In genomic region chr17:43517615-43518386, GRCh38 we compare ENCODE assay signal across 11 cellular contexts. TPM values are rescaled to one million over a fixed set of nuclear protein-coding genes. Genes with fewer than 3 reads are reported as not detected.
DNase-seq lines count a peak whose midpoint lies in the region; ATAC-seq and TF ChIP-seq lines count a peak whose summit lies in the region.
"Had no signal": no experiment of that assay in that cellular context is flagged by ENCODE, and none has a peak within 500 bp of the region (broad histone marks: within the 10 kb centered on the region; RNA-seq: fewer than 3 reads in every experiment).

No MANE protein-coding gene starts in this region.

- peaks cover 0 to 87% of the 10 kb centered on the region in 2 donors for H3K36me3 ChIP-seq in vagina

- POLR2A ChIA-PET in activated CD4-positive, alpha-beta memory T cell treated with anti-CD3 and anti-CD28 coated beads for 36 hours (lab: Charles Lee), result no interaction called here
- POLR2A ChIA-PET in activated CD4-positive, alpha-beta memory T cell treated with anti-CD3 and anti-CD28 coated beads, Interleukin-2, amount 10 ng/mL, durations not matched to agents 7 days and 5 days (lab: Charles Lee), result interaction anchor here (0.8 to 1.5 kb wide), 2 partner anchors 8 to 19 kb away, joined by 3 to 4 read pairs; no protein-coding TSS in a partner anchor

- ATAC-seq in HG03095 (IDR thresholded peaks at IDR 0.05; ENCODE audit: unreplicated experiment), result peak; percentile 52
- ATAC-seq in stimulated activated effector memory CD8-positive, alpha-beta T cell treated with anti-CD3 and anti-CD28 coated beads, Interleukin-12 subunit alpha, Interleukin-12 subunit beta, amount 100 ng/mL, for 72 hours, result peak; percentile 94
- ATAC-seq: A549, Panc1 had no signal

- TF ChIP-seq CTCF in type B pancreatic cell (conservative IDR thresholded peaks at IDR 0.05), result no peak
- TF ChIP-seq CTCF in vagina (IDR thresholded peaks at IDR 0.05), result no peak

- H3K27ac ChIP-seq in cingulate gyrus (ENCODE audit: low read depth, low read length) (peak overlapping the region; percentile 31), vagina (no peak overlapping the region)
- H3K27ac ChIP-seq: A549 had no signal

- H3K4me1 ChIP-seq in vagina, result no peaks in the 10 kb centered on the region
- H3K4me1 ChIP-seq: A549 had no signal

- DNase-seq in activated CD4-positive, alpha-beta memory T cell treated with anti-CD3 and anti-CD28 coated beads for 36 hours, result peak; percentile 33
- DNase-seq in activated CD4-positive, alpha-beta memory T cell treated with anti-CD3 and anti-CD28 coated beads, Interleukin-2, amount 10 ng/mL, durations not matched to agents 7 days and 5 days, result no peak
- peak in 1 of 2 donors; percentile 55 for DNase-seq in stimulated activated effector memory CD8-positive, alpha-beta T cell treated with anti-CD3 and anti-CD28 coated beads, Interleukin-12 subunit alpha, Interleukin-12 subunit beta, amount 100 ng/mL, for 72 hours (ENCODE audit: low spot score in 2 of 2)
- DNase-seq in type B pancreatic cell (ENCODE audit: extremely low spot score, unreplicated experiment) (no peak), vagina (ENCODE audit: extremely low spot score in 2 of 2) (no peak), SHP77 treated with DMSO at 0.1 percent for 48 hours (lab: John Stamatoyannopoulos, UW) (no peak)

- TF ChIP-seq POLR2A in vagina (IDR thresholded peaks at IDR 0.05), result no peak

- peaks cover 38% of the 10 kb centered on the region for H3K36me3 Mint-ChIP-seq in activated CD4-positive, alpha-beta memory T cell treated with anti-CD3 and anti-CD28 coated beads for 36 hours
- H3K36me3 Mint-ChIP-seq in activated CD4-positive, alpha-beta memory T cell treated with anti-CD3 and anti-CD28 coated beads, Interleukin-2, amount 10 ng/mL, durations not matched to agents 7 days and 5 days (ENCODE audit: low read depth), result peaks cover 65% of the 10 kb centered on the region
- peaks cover 100% of the 10 kb centered on the region for H3K36me3 Mint-ChIP-seq in stimulated activated effector memory CD8-positive, alpha-beta T cell treated with anti-CD3 and anti-CD28 coated beads, Interleukin-12 subunit alpha, Interleukin-12 subunit beta, amount 100 ng/mL, for 72 hours
- H3K36me3 Mint-ChIP-seq in type B pancreatic cell, result peaks cover 22% of the 10 kb centered on the region

- H3K27me3 ChIP-seq in vagina, result no peaks in the 10 kb centered on the region

- H3K4me3 ChIP-seq in vagina, result no peak overlapping the region
- H3K4me3 ChIP-seq: A549 had no signal

- intact Hi-C loops in activated CD4-positive, alpha-beta memory T cell treated with anti-CD3 and anti-CD28 coated beads for 36 hours (cut with micrococcal nuclease), result no loop called here
- intact Hi-C loops in vagina (cut with DNase I), result no loop called here

- peak overlapping the region; percentile 2 for H3K27ac Mint-ChIP-seq in activated CD4-positive, alpha-beta memory T cell treated with anti-CD3 and anti-CD28 coated beads for 36 hours
- H3K27ac Mint-ChIP-seq in activated CD4-positive, alpha-beta memory T cell treated with anti-CD3 and anti-CD28 coated beads, Interleukin-2, amount 10 ng/mL, durations not matched to agents 7 days and 5 days, result no peak overlapping the region
- peak overlapping the region; percentile 65 for H3K27ac Mint-ChIP-seq in stimulated activated effector memory CD8-positive, alpha-beta T cell treated with anti-CD3 and anti-CD28 coated beads, Interleukin-12 subunit alpha, Interleukin-12 subunit beta, amount 100 ng/mL, for 72 hours
- H3K27ac Mint-ChIP-seq in type B pancreatic cell, result no peak overlapping the region
- H3K27ac Mint-ChIP-seq: IgD-negative memory B cell had no signal

- H3K9me3 Mint-ChIP-seq in activated CD4-positive, alpha-beta memory T cell treated with anti-CD3 and anti-CD28 coated beads for 36 hours, result no peaks in the 10 kb centered on the region
- H3K9me3 Mint-ChIP-seq in activated CD4-positive, alpha-beta memory T cell treated with anti-CD3 and anti-CD28 coated beads, Interleukin-2, amount 10 ng/mL, durations not matched to agents 7 days and 5 days, result no peaks in the 10 kb centered on the region
- no peaks in the 10 kb centered on the region for H3K9me3 Mint-ChIP-seq in stimulated activated effector memory CD8-positive, alpha-beta T cell treated with anti-CD3 and anti-CD28 coated beads, Interleukin-12 subunit alpha, Interleukin-12 subunit beta, amount 100 ng/mL, for 72 hours
- H3K9me3 Mint-ChIP-seq in type B pancreatic cell, result no peaks in the 10 kb centered on the region
- H3K9me3 Mint-ChIP-seq: IgD-negative memory B cell had no signal

- CTCF ChIA-PET in activated CD4-positive, alpha-beta memory T cell treated with anti-CD3 and anti-CD28 coated beads for 36 hours (lab: Charles Lee), result interaction anchor here (0.7 to 1.0 kb wide), 2 partner anchors 44 to 59 kb away, joined by 3 read pairs; no protein-coding TSS in a partner anchor
- CTCF ChIA-PET in activated CD4-positive, alpha-beta memory T cell treated with anti-CD3 and anti-CD28 coated beads, Interleukin-2, amount 10 ng/mL, durations not matched to agents 7 days and 5 days (lab: Charles Lee), result interaction anchor here (1.1 to 1.4 kb wide), 2 partner anchors 59 to 156 kb away, joined by 3 to 4 read pairs; no protein-coding TSS in a partner anchor

- peaks cover 13% of the 10 kb centered on the region for H3K4me1 Mint-ChIP-seq in activated CD4-positive, alpha-beta memory T cell treated with anti-CD3 and anti-CD28 coated beads for 36 hours (ENCODE audit: low read depth)
- peaks cover 20% of the 10 kb centered on the region for H3K4me1 Mint-ChIP-seq in activated CD4-positive, alpha-beta memory T cell treated with anti-CD3 and anti-CD28 coated beads, Interleukin-2, amount 10 ng/mL, durations not matched to agents 7 days and 5 days
- peaks cover 9% of the 10 kb centered on the region for H3K4me1 Mint-ChIP-seq in stimulated activated effector memory CD8-positive, alpha-beta T cell treated with anti-CD3 and anti-CD28 coated beads, Interleukin-12 subunit alpha, Interleukin-12 subunit beta, amount 100 ng/mL, for 72 hours
- H3K4me1 Mint-ChIP-seq in type B pancreatic cell (ENCODE audit: unreplicated experiment), result peaks cover 4% of the 10 kb centered on the region

- no peaks in the 10 kb centered on the region for H3K9me3 ChIP-seq in vagina
- H3K9me3 ChIP-seq: A549 had no signal

- H3K4me3 Mint-ChIP-seq in activated CD4-positive, alpha-beta memory T cell treated with anti-CD3 and anti-CD28 coated beads for 36 hours, result no peak overlapping the region
- H3K4me3 Mint-ChIP-seq in activated CD4-positive, alpha-beta memory T cell treated with anti-CD3 and anti-CD28 coated beads, Interleukin-2, amount 10 ng/mL, durations not matched to agents 7 days and 5 days, result no peak overlapping the region
- no peak overlapping the region for H3K4me3 Mint-ChIP-seq in stimulated activated effector memory CD8-positive, alpha-beta T cell treated with anti-CD3 and anti-CD28 coated beads, Interleukin-12 subunit alpha, Interleukin-12 subunit beta, amount 100 ng/mL, for 72 hours
- no peak overlapping the region for H3K4me3 Mint-ChIP-seq in type B pancreatic cell
- H3K4me3 Mint-ChIP-seq: IgD-negative memory B cell had no signal

- no peaks in the 10 kb centered on the region for H3K27me3 Mint-ChIP-seq in activated CD4-positive, alpha-beta memory T cell treated with anti-CD3 and anti-CD28 coated beads for 36 hours
- no peaks in the 10 kb centered on the region for H3K27me3 Mint-ChIP-seq in activated CD4-positive, alpha-beta memory T cell treated with anti-CD3 and anti-CD28 coated beads, Interleukin-2, amount 10 ng/mL, durations not matched to agents 7 days and 5 days
- H3K27me3 Mint-ChIP-seq in type B pancreatic cell, result no peaks in the 10 kb centered on the region
- H3K27me3 Mint-ChIP-seq: IgD-negative memory B cell had no signal

RNA-seq across cellular contexts. Expression of gene ETV4, which starts 28.3 kb away (rescaled TPM):
- total RNA-seq in activated CD4-positive, alpha-beta memory T cell treated with anti-CD3 and anti-CD28 coated beads for 36 hours, result 1 to 10 TPM; 2.7 to 4.2 TPM
- total RNA-seq in activated CD4-positive, alpha-beta memory T cell treated with anti-CD3 and anti-CD28 coated beads, Interleukin-2, amount 10 ng/mL, durations not matched to agents 7 days and 5 days, result 1 to 10 TPM; 3.6 to 4.0 TPM
- 18.3 and 28.2 TPM in 2 replicates for total RNA-seq in type B pancreatic cell (ENCODE audit: low replicate concordance)
- total RNA-seq in vagina, result 5.4 TPM

RNA-seq across cellular contexts. Expression of gene DHX8, which starts 34.0 kb away (rescaled TPM):
- 10 to 100 TPM; 47.8 to 54.1 TPM for total RNA-seq in activated CD4-positive, alpha-beta memory T cell treated with anti-CD3 and anti-CD28 coated beads for 36 hours
- total RNA-seq in activated CD4-positive, alpha-beta memory T cell treated with anti-CD3 and anti-CD28 coated beads, Interleukin-2, amount 10 ng/mL, durations not matched to agents 7 days and 5 days, result 10 to 100 TPM; 59.8 to 61.3 TPM
- 50.1 and 56.8 TPM in 2 replicates for total RNA-seq in type B pancreatic cell (ENCODE audit: low replicate concordance)
- 32.7 TPM for total RNA-seq in vagina

Comparison
In these comparisons a context has a peak if more than half of its experiments do, and no peak if none do; other contexts are left out.
1. H3K27ac Mint-ChIP-seq: peak in activated CD4-positive, alpha-beta memory T cell treated with anti-CD3 and anti-CD28 coated beads for 36 hours (single experiment) and stimulated activated effector memory CD8-positive, alpha-beta T cell treated with anti-CD3 and anti-CD28 coated beads, Interleukin-12 subunit alpha, Interleukin-12 subunit beta, amount 100 ng/mL, for 72 hours (single experiment); none in activated CD4-positive, alpha-beta memory T cell treated with anti-CD3 and anti-CD28 coated beads, Interleukin-2, amount 10 ng/mL, durations not matched to agents 7 days and 5 days (single experiment) and type B pancreatic cell (single experiment).